Comparison of ENCODE assay signal across 8 cellular contexts in the genomic region with DNA sequence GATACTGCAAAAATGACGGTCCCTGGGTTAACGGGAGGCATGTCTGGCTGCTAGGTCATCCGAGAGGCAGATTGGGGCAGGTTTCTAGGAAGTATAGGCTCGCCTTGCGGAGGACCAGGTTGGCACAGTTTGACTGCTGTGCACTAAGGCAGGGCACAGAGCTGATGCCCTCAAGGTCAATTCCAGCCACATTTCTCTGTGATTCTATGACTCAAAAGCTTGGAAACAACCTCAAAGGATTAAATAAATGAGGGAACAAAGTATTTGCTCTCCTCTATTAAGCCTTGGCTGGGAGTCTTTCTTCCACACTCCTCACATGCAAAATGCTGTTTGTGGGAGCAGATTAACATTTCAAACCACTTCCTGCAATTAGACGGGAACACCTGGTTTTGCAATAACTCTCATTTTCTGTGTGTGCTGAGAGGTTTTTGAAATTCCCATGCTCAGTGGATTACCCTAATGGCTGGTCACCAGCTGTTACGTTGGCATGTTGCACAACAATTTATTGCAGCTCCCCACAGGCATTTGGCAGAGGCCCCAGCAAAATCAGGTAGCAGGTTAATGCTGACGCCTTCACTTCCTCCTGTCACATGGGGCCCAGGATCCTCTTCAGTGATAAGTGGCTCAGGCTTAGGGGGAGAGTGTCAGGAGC.
DNase-seq lines count a peak whose midpoint lies in the region; ATAC-seq and TF ChIP-seq lines count a peak whose summit lies in the region.

No MANE protein-coding gene starts in this region.

- TF ChIP-seq EP300 in Ishikawa (IDR thresholded peaks at IDR 0.05; ENCODE audit: borderline replicate concordance) = peak; percentile 97

- peaks cover 2 to 7% (median 3%) of the 10 kb centered on the region in 7 donors for H3K9me3 Mint-ChIP-seq in CD14-positive monocyte
- H3K9me3 Mint-ChIP-seq in stimulated activated effector memory CD8-positive, alpha-beta T cell treated with anti-CD3 and anti-CD28 coated beads, Interleukin-12 subunit alpha, Interleukin-12 subunit beta, amount 100 ng/mL, for 72 hours = no peaks in the 10 kb centered on the region
- H3K9me3 Mint-ChIP-seq in T-helper 2 cell treated with Interferon-gamma antibody and Interleukin-4, amounts not matched to agents 5 μg/mL and 100 μg/mL, for 36 hours = peaks cover 8% of the 10 kb centered on the region
- H3K9me3 Mint-ChIP-seq in activated naive CD4-positive, alpha-beta T cell treated with anti-CD3 and anti-CD28 coated beads, Interleukin-2, amount 10 ng/mL, durations not matched to agents 7 days and 5 days = peaks cover 6% of the 10 kb centered on the region

- H3K27ac ChIP-seq in PC-3 (ENCODE audit: low read length) = peak overlapping the region; percentile 67

- peak overlapping the region; percentile 52 for H3K4me2 ChIP-seq in PC-3 (ENCODE audit: low read length)

- H3K4me1 Mint-ChIP-seq in CD14-positive monocyte = peaks cover 30% of the 10 kb centered on the region
- H3K4me1 Mint-ChIP-seq in stimulated activated effector memory CD8-positive, alpha-beta T cell treated with anti-CD3 and anti-CD28 coated beads, Interleukin-12 subunit alpha, Interleukin-12 subunit beta, amount 100 ng/mL, for 72 hours = peaks cover 11% of the 10 kb centered on the region
- peaks cover 2% of the 10 kb centered on the region for H3K4me1 Mint-ChIP-seq in T-helper 2 cell treated with Interferon-gamma antibody and Interleukin-4, amounts not matched to agents 5 μg/mL and 100 μg/mL, for 36 hours (ENCODE audit: low read depth)
- peaks cover 16% of the 10 kb centered on the region for H3K4me1 Mint-ChIP-seq in activated naive CD4-positive, alpha-beta T cell treated with anti-CD3 and anti-CD28 coated beads, Interleukin-2, amount 10 ng/mL, durations not matched to agents 7 days and 5 days

- H3K4me3 Mint-ChIP-seq in CD14-positive monocyte = peak overlapping the region in 1 of 2 donors; percentile 21
- H3K4me3 Mint-ChIP-seq in stimulated activated effector memory CD8-positive, alpha-beta T cell treated with anti-CD3 and anti-CD28 coated beads, Interleukin-12 subunit alpha, Interleukin-12 subunit beta, amount 100 ng/mL, for 72 hours = no peak overlapping the region
- no peak overlapping the region for H3K4me3 Mint-ChIP-seq in T-helper 2 cell treated with Interferon-gamma antibody and Interleukin-4, amounts not matched to agents 5 μg/mL and 100 μg/mL, for 36 hours
- no peak overlapping the region for H3K4me3 Mint-ChIP-seq in activated naive CD4-positive, alpha-beta T cell treated with anti-CD3 and anti-CD28 coated beads, Interleukin-2, amount 10 ng/mL, durations not matched to agents 7 days and 5 days

- TF ChIP-seq CTCF in CD14-positive monocyte (IDR thresholded peaks at IDR 0.05) (no peak), PC-3 (conservative IDR thresholded peaks at IDR 0.05; ENCODE audit: low read depth, low read length) (no peak), fibroblast of villous mesenchyme (IDR thresholded peaks at IDR 0.05; ENCODE audit: insufficient read depth, low read depth, low read length) (no peak)

- H3F3A ChIP-seq in PC-3 (ENCODE audit: low read length, unreplicated experiment) = no peaks in the 10 kb centered on the region

- peaks cover 51% of the 10 kb centered on the region for H3K4me1 ChIP-seq in PC-3 (ENCODE audit: insufficient read depth, low read length)

- H3K36me3 ChIP-seq in PC-3 (ENCODE audit: low read depth, low read length) = no peaks in the 10 kb centered on the region

- no peak for DNase-seq in CD14-positive monocyte (ENCODE audit: low spot score)
- DNase-seq in PC-3 = peak; percentile 96
- DNase-seq in fibroblast of villous mesenchyme (ENCODE audit: low read depth) = peak; percentile 99
- no peak for DNase-seq in stimulated activated effector memory CD8-positive, alpha-beta T cell treated with anti-CD3 and anti-CD28 coated beads, Interleukin-12 subunit alpha, Interleukin-12 subunit beta, amount 100 ng/mL, for 72 hours (ENCODE audit: low spot score in 2 of 2)
- no peak for DNase-seq in T-helper 2 cell treated with Interferon-gamma antibody and Interleukin-4, amounts not matched to agents 5 μg/mL and 100 μg/mL, for 36 hours (ENCODE audit: low spot score)
- DNase-seq in central memory CD4-positive, alpha-beta T cell = no peak
- no peak for DNase-seq in activated naive CD4-positive, alpha-beta T cell treated with anti-CD3 and anti-CD28 coated beads, Interleukin-2, amount 10 ng/mL, durations not matched to agents 7 days and 5 days

- POLR2A ChIA-PET in PC-3 (lab: Charles Lee; ENCODE audit: unreplicated experiment) = no interaction called here

- no peaks in the 10 kb centered on the region for H3K9me2 ChIP-seq in PC-3 (replicated peaks; ENCODE audit: low read length)

- CTCF ChIA-PET in PC-3 (lab: Charles Lee) = no interaction called here
- CTCF ChIA-PET in activated naive CD4-positive, alpha-beta T cell treated with anti-CD3 and anti-CD28 coated beads, Interleukin-2, amount 10 ng/mL, durations not matched to agents 7 days and 5 days (lab: Charles Lee) = interaction anchor here (1.2 kb wide), 1 partner anchor 42 kb away, joined by 5 read pairs; no protein-coding TSS in a partner anchor

- H4K20me1 ChIP-seq in PC-3 (ENCODE audit: low read length) = no peaks in the 10 kb centered on the region

- H3K9me3 ChIP-seq in PC-3 (ENCODE audit: low read length) = no peaks in the 10 kb centered on the region

- no peak overlapping the region for H3K4me3 ChIP-seq in PC-3 (ENCODE audit: low read length)
- no peak overlapping the region for H3K4me3 ChIP-seq in fibroblast of villous mesenchyme (ENCODE audit: low read depth, low read length)

- H2AFZ ChIP-seq in PC-3 (ENCODE audit: low read length) = no peak overlapping the region

- peak; percentile 62 for ATAC-seq in PC-3
- ATAC-seq in stimulated activated effector memory CD8-positive, alpha-beta T cell treated with anti-CD3 and anti-CD28 coated beads, Interleukin-12 subunit alpha, Interleukin-12 subunit beta, amount 100 ng/mL, for 72 hours = no peak

- H3K27ac Mint-ChIP-seq in CD14-positive monocyte = peak overlapping the region in 4 of 7 donors; percentile 17 to 65 (median 38)
- H3K27ac Mint-ChIP-seq in stimulated activated effector memory CD8-positive, alpha-beta T cell treated with anti-CD3 and anti-CD28 coated beads, Interleukin-12 subunit alpha, Interleukin-12 subunit beta, amount 100 ng/mL, for 72 hours = peak overlapping the region; percentile 35
- no peak overlapping the region for H3K27ac Mint-ChIP-seq in T-helper 2 cell treated with Interferon-gamma antibody and Interleukin-4, amounts not matched to agents 5 μg/mL and 100 μg/mL, for 36 hours
- no peak overlapping the region for H3K27ac Mint-ChIP-seq in activated naive CD4-positive, alpha-beta T cell treated with anti-CD3 and anti-CD28 coated beads, Interleukin-2, amount 10 ng/mL, durations not matched to agents 7 days and 5 days

- H3K27me3 ChIP-seq in PC-3 (ENCODE audit: low read length) = no peaks in the 10 kb centered on the region

- H3K79me2 ChIP-seq in PC-3 (ENCODE audit: low read length) = no peaks in the 10 kb centered on the region

- intact Hi-C loops in CD14-positive monocyte (cut with micrococcal nuclease) (no loop called here), PC-3 (cut with micrococcal nuclease) (no loop called here)

- TF ChIP-seq RAD21 in Ishikawa (IDR thresholded peaks at IDR 0.05; ENCODE audit: low read depth) = 0 out of 2 replicates have a peak, but pooled peaks have one; percentile 27

- H3K36me3 Mint-ChIP-seq in CD14-positive monocyte = peaks cover 0 to 3% of the 10 kb centered on the region in 2 donors
- H3K36me3 Mint-ChIP-seq in stimulated activated effector memory CD8-positive, alpha-beta T cell treated with anti-CD3 and anti-CD28 coated beads, Interleukin-12 subunit alpha, Interleukin-12 subunit beta, amount 100 ng/mL, for 72 hours = no peaks in the 10 kb centered on the region
- H3K36me3 Mint-ChIP-seq in T-helper 2 cell treated with Interferon-gamma antibody and Interleukin-4, amounts not matched to agents 5 μg/mL and 100 μg/mL, for 36 hours (ENCODE audit: low read depth) = no peaks in the 10 kb centered on the region
- H3K36me3 Mint-ChIP-seq in activated naive CD4-positive, alpha-beta T cell treated with anti-CD3 and anti-CD28 coated beads, Interleukin-2, amount 10 ng/mL, durations not matched to agents 7 days and 5 days = no peaks in the 10 kb centered on the region

- H3K9ac ChIP-seq in PC-3 (ENCODE audit: low read length) = peak overlapping the region; percentile 37

- no TSS peak for BruUV-seq in PC-3 (replicated peaks; lab: Mats Ljungman, UMichigan)

- peaks cover 1 to 2% (median 2%) of the 10 kb centered on the region in 3 donors for H3K27me3 Mint-ChIP-seq in CD14-positive monocyte (ENCODE audit: low read depth in 3 of 3)
- peaks cover 2% of the 10 kb centered on the region for H3K27me3 Mint-ChIP-seq in T-helper 2 cell treated with Interferon-gamma antibody and Interleukin-4, amounts not matched to agents 5 μg/mL and 100 μg/mL, for 36 hours (ENCODE audit: low read depth)
- H3K27me3 Mint-ChIP-seq in activated naive CD4-positive, alpha-beta T cell treated with anti-CD3 and anti-CD28 coated beads, Interleukin-2, amount 10 ng/mL, durations not matched to agents 7 days and 5 days = no peaks in the 10 kb centered on the region

TF ChIP-seq in Ishikawa, 13 proteins besides CTCF, POLR2A, EP300 and RAD21 (continues in another document):
- peak; percentile 63 for TF ChIP-seq CREB1 (IDR thresholded peaks at IDR 0.05; ENCODE audit: low read depth)
- TF ChIP-seq EGR1 (IDR thresholded peaks at IDR 0.05) = no peak
- TF ChIP-seq TAF1 (IDR thresholded peaks at IDR 0.05; ENCODE audit: low read depth) = no peak
- TF ChIP-seq CEBPB (IDR thresholded peaks at IDR 0.05) = peak; percentile 100
- TF ChIP-seq, protein P1, sequence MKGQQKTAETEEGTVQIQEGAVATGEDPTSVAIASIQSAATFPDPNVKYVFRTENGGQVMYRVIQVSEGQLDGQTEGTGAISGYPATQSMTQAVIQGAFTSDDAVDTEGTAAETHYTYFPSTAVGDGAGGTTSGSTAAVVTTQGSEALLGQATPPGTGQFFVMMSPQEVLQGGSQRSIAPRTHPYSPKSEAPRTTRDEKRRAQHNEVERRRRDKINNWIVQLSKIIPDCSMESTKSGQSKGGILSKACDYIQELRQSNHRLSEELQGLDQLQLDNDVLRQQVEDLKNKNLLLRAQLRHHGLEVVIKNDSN (IDR thresholded peaks at IDR 0.05) = peak; percentile 87
- peak; percentile 100 for TF ChIP-seq NFIC (IDR thresholded peaks at IDR 0.05)
- TF ChIP-seq, protein P2, sequence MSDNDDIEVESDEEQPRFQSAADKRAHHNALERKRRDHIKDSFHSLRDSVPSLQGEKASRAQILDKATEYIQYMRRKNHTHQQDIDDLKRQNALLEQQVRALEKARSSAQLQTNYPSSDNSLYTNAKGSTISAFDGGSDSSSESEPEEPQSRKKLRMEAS (IDR thresholded peaks at IDR 0.05) = peak; percentile 84
- peak; percentile 100 for TF ChIP-seq TCF12 (IDR thresholded peaks at IDR 0.05; ENCODE audit: low read depth)
- peak; percentile 95 for TF ChIP-seq FOXM1 (IDR thresholded peaks at IDR 0.05; ENCODE audit: borderline replicate concordance, low read depth)
- peak; percentile 71 for TF ChIP-seq YY1 (IDR thresholded peaks at IDR 0.05; ENCODE audit: low read depth)
- TF ChIP-seq TEAD4 (IDR thresholded peaks at IDR 0.05) = peak; percentile 99
- no peak for TF ChIP-seq ZBTB7A (IDR thresholded peaks at IDR 0.05; ENCODE audit: low read depth)

Comparison
In these comparisons a context has a peak if more than half of its experiments do, and no peak if none do; other contexts are left out.
1. DNase-seq: peak in PC-3 (single experiment) and fibroblast of villous mesenchyme (single experiment); none in CD14-positive monocyte (single experiment), stimulated activated effector memory CD8-positive, alpha-beta T cell treated with anti-CD3 and anti-CD28 coated beads, Interleukin-12 subunit alpha, Interleukin-12 subunit beta, amount 100 ng/mL, for 72 hours (0 of 2), T-helper 2 cell treated with Interferon-gamma antibody and Interleukin-4, amounts not matched to agents 5 μg/mL and 100 μg/mL, for 36 hours (single experiment), central memory CD4-positive, alpha-beta T cell (single experiment) and activated naive CD4-positive, alpha-beta T cell treated with anti-CD3 and anti-CD28 coated beads, Interleukin-2, amount 10 ng/mL, durations not matched to agents 7 days and 5 days (single experiment).
2. H3K27ac Mint-ChIP-seq: peak in CD14-positive monocyte (4 of 7) and stimulated activated effector memory CD8-positive, alpha-beta T cell treated with anti-CD3 and anti-CD28 coated beads, Interleukin-12 subunit alpha, Interleukin-12 subunit beta, amount 100 ng/mL, for 72 hours (single experiment); none in T-helper 2 cell treated with Interferon-gamma antibody and Interleukin-4, amounts not matched to agents 5 μg/mL and 100 μg/mL, for 36 hours (single experiment) and activated naive CD4-positive, alpha-beta T cell treated with anti-CD3 and anti-CD28 coated beads, Interleukin-2, amount 10 ng/mL, durations not matched to agents 7 days and 5 days (single experiment).